2 cellular contexts compared by ENCODE assay signal in genomic region chr1:204048796-204049195, GRCh38. TPM values are rescaled to one million over a fixed set of nuclear protein-coding genes. Genes with fewer than 3 reads are reported as not detected.
"Had no signal": no experiment of that assay in that cellular context is flagged by ENCODE, and none has a peak within 500 bp of the region (broad histone marks: within the 10 kb centered on the region; RNA-seq: fewer than 3 reads in every experiment).

No MANE protein-coding gene starts in this region.

RNA-seq across cellular contexts. Expression of gene SOX13, which starts 24.1 kb away (rescaled TPM):
- total RNA-seq: activated B cell treated with CpG ODN at 0.5 μM for 24 hours; activated CD4-positive, alpha-beta T cell treated with anti-CD3 and anti-CD28 coated beads, Interleukin-2, amount 10 ng/mL, durations not matched to agents 24 days and 14 days had no signal
